Comparison of ENCODE assay signal across 1 cellular context in the genomic region with DNA sequence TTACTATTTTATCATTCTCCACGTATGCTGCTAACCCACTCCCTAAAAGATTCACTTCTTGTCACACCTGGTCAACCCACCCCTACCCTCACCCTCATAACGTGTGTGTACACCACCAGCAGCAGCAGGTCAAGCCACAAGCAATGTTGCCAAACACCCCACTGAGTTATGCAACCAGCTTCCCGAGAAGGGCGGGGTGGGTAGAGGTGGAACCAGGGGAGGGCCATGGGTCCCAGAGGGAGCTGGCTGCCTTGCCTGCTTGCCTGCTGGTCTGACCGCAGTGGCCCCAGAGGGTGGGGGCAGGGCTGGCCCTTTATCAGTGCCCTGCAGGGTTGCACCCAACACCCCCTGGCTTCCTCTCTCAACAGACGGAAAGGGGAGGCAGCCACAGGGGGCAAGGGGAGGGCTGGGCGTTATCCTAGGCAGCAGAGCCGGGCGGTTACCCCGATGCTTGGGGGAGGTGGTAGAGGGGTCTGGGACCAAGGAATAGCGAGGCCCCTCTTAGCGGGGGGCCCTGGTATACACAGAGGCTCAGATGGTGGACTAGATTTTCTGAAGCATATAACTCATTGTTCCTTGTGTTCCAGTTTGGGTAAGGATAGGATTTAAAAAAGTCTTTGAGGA.
TF ChIP-seq lines count a peak whose summit lies in the region.

No MANE protein-coding gene starts in this region.

TF ChIP-seq in K562, 482 proteins besides CTCF, POLR2A, EP300 and RAD21 (continued from another document and continues in another):
- TF ChIP-seq MYNN (IDR thresholded peaks at IDR 0.05) (peak; percentile 99), MYNN (CRISPR knock-in tag; IDR thresholded peaks at IDR 0.05) (no peak), FOXJ2 (tag; IDR thresholded peaks at IDR 0.05) (no peak), ZNF766 (CRISPR knock-in tag; conservative IDR thresholded peaks at IDR 0.05) (peak; percentile 89), KLF13 (tag; IDR thresholded peaks at IDR 0.05; ENCODE audit: borderline replicate concordance, low read depth) (peak; percentile 61; the same call in 1 of the 2 replicates), RFX1 (IDR thresholded peaks at IDR 0.05) (no peak), ZNF57 (CRISPR knock-in tag; IDR thresholded peaks at IDR 0.05) (peak; percentile 85; the same call in 1 of the 2 replicates), FOXK1 (CRISPR knock-in tag; IDR thresholded peaks at IDR 0.05; ENCODE audit: borderline replicate concordance) (0 out of 2 replicates have a peak, but pooled peaks have one; percentile 86), ELF1 (tag; IDR thresholded peaks at IDR 0.05) (no peak), MNT (conservative IDR thresholded peaks at IDR 0.05) (no peak), DDX20 (tag; IDR thresholded peaks at IDR 0.05; ENCODE audit: low read depth) (no peak), KDM2B (CRISPR knock-in tag; IDR thresholded peaks at IDR 0.05) (no peak), HNRNPH1 (optimal IDR thresholded peaks at IDR 0.05; ENCODE audit: low read depth, low read length) (no peak), ZNF785 (CRISPR knock-in tag; IDR thresholded peaks at IDR 0.05) (no peak), USF2 (CRISPR knock-in tag; IDR thresholded peaks at IDR 0.05) (no peak), YY1 (IDR thresholded peaks at IDR 0.05; ENCODE audit: borderline replicate concordance in 1 of 3, control insufficient read depth in 1 of 3, extremely low read depth in 1 of 3, insufficient read depth in 3 of 3, insufficient read length in 1 of 3, insufficient replicate concordance in 2 of 3, low read depth in 1 of 3, low read length in 2 of 3) (peak in 1 of 3 experiments; percentile 37), RHOXF2B (CRISPR knock-in tag; conservative IDR thresholded peaks at IDR 0.05) (no peak), RBBP5 (IDR thresholded peaks at IDR 0.05; ENCODE audit: borderline replicate concordance, insufficient read depth, low read length, poor library complexity, severe bottlenecking) (peak; percentile 67), ARNT (IDR thresholded peaks at IDR 0.05) (peak; percentile 96 to 98), CBFA2T2 (conservative IDR thresholded peaks at IDR 0.05) (peak; percentile 99), PATZ1 (CRISPR knock-in tag; IDR thresholded peaks at IDR 0.05; ENCODE audit: borderline replicate concordance) (peak; percentile 79; the same call in 1 of the 2 replicates), ELK1 (CRISPR knock-in tag; IDR thresholded peaks at IDR 0.05) (no peak), PML (IDR thresholded peaks at IDR 0.05; ENCODE audit: low read length) (peak; percentile 98), ERF (CRISPR knock-in tag; IDR thresholded peaks at IDR 0.05) (peak; percentile 69; the same call in 1 of the 2 replicates), ZNF699 (CRISPR knock-in tag; IDR thresholded peaks at IDR 0.05; ENCODE audit: insufficient replicate concordance) (no peak), CBFB (CRISPR knock-in tag; IDR thresholded peaks at IDR 0.05) (peak; percentile 99), REST (CRISPR knock-in tag; IDR thresholded peaks at IDR 0.05; ENCODE audit: low read depth) (no peak)
- TF ChIP-seq, protein P1, sequence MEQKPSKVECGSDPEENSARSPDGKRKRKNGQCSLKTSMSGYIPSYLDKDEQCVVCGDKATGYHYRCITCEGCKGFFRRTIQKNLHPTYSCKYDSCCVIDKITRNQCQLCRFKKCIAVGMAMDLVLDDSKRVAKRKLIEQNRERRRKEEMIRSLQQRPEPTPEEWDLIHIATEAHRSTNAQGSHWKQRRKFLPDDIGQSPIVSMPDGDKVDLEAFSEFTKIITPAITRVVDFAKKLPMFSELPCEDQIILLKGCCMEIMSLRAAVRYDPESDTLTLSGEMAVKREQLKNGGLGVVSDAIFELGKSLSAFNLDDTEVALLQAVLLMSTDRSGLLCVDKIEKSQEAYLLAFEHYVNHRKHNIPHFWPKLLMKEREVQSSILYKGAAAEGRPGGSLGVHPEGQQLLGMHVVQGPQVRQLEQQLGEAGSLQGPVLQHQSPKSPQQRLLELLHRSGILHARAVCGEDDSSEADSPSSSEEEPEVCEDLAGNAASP (IDR thresholded peaks at IDR 0.05) = no peak
- TF ChIP-seq, protein P2, sequence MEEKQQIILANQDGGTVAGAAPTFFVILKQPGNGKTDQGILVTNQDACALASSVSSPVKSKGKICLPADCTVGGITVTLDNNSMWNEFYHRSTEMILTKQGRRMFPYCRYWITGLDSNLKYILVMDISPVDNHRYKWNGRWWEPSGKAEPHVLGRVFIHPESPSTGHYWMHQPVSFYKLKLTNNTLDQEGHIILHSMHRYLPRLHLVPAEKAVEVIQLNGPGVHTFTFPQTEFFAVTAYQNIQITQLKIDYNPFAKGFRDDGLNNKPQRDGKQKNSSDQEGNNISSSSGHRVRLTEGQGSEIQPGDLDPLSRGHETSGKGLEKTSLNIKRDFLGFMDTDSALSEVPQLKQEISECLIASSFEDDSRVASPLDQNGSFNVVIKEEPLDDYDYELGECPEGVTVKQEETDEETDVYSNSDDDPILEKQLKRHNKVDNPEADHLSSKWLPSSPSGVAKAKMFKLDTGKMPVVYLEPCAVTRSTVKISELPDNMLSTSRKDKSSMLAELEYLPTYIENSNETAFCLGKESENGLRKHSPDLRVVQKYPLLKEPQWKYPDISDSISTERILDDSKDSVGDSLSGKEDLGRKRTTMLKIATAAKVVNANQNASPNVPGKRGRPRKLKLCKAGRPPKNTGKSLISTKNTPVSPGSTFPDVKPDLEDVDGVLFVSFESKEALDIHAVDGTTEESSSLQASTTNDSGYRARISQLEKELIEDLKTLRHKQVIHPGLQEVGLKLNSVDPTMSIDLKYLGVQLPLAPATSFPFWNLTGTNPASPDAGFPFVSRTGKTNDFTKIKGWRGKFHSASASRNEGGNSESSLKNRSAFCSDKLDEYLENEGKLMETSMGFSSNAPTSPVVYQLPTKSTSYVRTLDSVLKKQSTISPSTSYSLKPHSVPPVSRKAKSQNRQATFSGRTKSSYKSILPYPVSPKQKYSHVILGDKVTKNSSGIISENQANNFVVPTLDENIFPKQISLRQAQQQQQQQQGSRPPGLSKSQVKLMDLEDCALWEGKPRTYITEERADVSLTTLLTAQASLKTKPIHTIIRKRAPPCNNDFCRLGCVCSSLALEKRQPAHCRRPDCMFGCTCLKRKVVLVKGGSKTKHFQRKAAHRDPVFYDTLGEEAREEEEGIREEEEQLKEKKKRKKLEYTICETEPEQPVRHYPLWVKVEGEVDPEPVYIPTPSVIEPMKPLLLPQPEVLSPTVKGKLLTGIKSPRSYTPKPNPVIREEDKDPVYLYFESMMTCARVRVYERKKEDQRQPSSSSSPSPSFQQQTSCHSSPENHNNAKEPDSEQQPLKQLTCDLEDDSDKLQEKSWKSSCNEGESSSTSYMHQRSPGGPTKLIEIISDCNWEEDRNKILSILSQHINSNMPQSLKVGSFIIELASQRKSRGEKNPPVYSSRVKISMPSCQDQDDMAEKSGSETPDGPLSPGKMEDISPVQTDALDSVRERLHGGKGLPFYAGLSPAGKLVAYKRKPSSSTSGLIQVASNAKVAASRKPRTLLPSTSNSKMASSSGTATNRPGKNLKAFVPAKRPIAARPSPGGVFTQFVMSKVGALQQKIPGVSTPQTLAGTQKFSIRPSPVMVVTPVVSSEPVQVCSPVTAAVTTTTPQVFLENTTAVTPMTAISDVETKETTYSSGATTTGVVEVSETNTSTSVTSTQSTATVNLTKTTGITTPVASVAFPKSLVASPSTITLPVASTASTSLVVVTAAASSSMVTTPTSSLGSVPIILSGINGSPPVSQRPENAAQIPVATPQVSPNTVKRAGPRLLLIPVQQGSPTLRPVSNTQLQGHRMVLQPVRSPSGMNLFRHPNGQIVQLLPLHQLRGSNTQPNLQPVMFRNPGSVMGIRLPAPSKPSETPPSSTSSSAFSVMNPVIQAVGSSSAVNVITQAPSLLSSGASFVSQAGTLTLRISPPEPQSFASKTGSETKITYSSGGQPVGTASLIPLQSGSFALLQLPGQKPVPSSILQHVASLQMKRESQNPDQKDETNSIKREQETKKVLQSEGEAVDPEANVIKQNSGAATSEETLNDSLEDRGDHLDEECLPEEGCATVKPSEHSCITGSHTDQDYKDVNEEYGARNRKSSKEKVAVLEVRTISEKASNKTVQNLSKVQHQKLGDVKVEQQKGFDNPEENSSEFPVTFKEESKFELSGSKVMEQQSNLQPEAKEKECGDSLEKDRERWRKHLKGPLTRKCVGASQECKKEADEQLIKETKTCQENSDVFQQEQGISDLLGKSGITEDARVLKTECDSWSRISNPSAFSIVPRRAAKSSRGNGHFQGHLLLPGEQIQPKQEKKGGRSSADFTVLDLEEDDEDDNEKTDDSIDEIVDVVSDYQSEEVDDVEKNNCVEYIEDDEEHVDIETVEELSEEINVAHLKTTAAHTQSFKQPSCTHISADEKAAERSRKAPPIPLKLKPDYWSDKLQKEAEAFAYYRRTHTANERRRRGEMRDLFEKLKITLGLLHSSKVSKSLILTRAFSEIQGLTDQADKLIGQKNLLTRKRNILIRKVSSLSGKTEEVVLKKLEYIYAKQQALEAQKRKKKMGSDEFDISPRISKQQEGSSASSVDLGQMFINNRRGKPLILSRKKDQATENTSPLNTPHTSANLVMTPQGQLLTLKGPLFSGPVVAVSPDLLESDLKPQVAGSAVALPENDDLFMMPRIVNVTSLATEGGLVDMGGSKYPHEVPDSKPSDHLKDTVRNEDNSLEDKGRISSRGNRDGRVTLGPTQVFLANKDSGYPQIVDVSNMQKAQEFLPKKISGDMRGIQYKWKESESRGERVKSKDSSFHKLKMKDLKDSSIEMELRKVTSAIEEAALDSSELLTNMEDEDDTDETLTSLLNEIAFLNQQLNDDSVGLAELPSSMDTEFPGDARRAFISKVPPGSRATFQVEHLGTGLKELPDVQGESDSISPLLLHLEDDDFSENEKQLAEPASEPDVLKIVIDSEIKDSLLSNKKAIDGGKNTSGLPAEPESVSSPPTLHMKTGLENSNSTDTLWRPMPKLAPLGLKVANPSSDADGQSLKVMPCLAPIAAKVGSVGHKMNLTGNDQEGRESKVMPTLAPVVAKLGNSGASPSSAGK (IDR thresholded peaks at IDR 0.05) = no peak
- TF ChIP-seq, protein P3, sequence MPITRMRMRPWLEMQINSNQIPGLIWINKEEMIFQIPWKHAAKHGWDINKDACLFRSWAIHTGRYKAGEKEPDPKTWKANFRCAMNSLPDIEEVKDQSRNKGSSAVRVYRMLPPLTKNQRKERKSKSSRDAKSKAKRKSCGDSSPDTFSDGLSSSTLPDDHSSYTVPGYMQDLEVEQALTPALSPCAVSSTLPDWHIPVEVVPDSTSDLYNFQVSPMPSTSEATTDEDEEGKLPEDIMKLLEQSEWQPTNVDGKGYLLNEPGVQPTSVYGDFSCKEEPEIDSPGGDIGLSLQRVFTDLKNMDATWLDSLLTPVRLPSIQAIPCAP (CRISPR knock-in tag; IDR thresholded peaks at IDR 0.05; ENCODE audit: borderline replicate concordance) = no peak
